In genomic region chr10:90723416-90724068, GRCh38 we compare ENCODE assay signal across 18 cellular contexts.
DNase-seq lines count a peak whose midpoint lies in the region; ATAC-seq and TF ChIP-seq lines count a peak whose summit lies in the region.
"Had no signal": no experiment of that assay in that cellular context is flagged by ENCODE, and none has a peak within 500 bp of the region (broad histone marks: within the 10 kb centered on the region; RNA-seq: fewer than 3 reads in every experiment).

No MANE protein-coding gene starts in this region.

- CTCF ChIA-PET in HCT116 (lab: Charles Lee): no interaction called here

- peak overlapping the region; percentile 8 to 76 (median 51); a peak in 18 of 22 replicates for H3K4me2 ChIP-seq in BLaER1 treated with 17β-estradiol and CSF1 and Interleukin-3, amounts not matched to agents 10 nM and 100 nM
- no peak overlapping the region for H3K4me2 ChIP-seq in HCT116 (ENCODE audit: low read length)

- H3K27me3 ChIP-seq in BLaER1 treated with 17β-estradiol and CSF1 and Interleukin-3, amounts not matched to agents 10 nM and 100 nM: no peaks in the 10 kb centered on the region
- H3K27me3 ChIP-seq in HCT116 (ENCODE audit: insufficient read depth, low read length): no peaks in the 10 kb centered on the region
- H3K27me3 ChIP-seq: cardiac muscle cell, sigmoid colon, suprapubic skin had no signal

- intact Hi-C loops in HCT116 (cut with micrococcal nuclease) (no loop called here), Right ventricle myocardium superior (cut with DNase I) (no loop called here)

- no peaks in the 10 kb centered on the region for H4K20me1 ChIP-seq in BLaER1 treated with 17β-estradiol and CSF1 and Interleukin-3, amounts not matched to agents 10 nM and 100 nM
- no peaks in the 10 kb centered on the region for H4K20me1 ChIP-seq in HCT116 (ENCODE audit: insufficient read depth)

- no peak for TF ChIP-seq CTCF in HCT116 (IDR thresholded peaks at IDR 0.05 in 2 of 3, conservative IDR thresholded peaks at IDR 0.05 in 1 of 3; ENCODE audit: borderline replicate concordance in 1 of 3, insufficient read depth in 1 of 3, low read depth in 2 of 3, low read length in 2 of 3)

- H3K4me3 ChIP-seq in BLaER1 treated with 17β-estradiol and CSF1 and Interleukin-3, amounts not matched to agents 10 nM and 100 nM: no peak overlapping the region
- no peak overlapping the region for H3K4me3 ChIP-seq in HCT116 (replicated peaks in 1 of 2; ENCODE audit: low read depth in 1 of 2, low read length in 2 of 2)
- H3K4me3 ChIP-seq: cardiac muscle cell, mucosa of descending colon, sigmoid colon, suprapubic skin had no signal

- POLR2A ChIA-PET in HCT116 (lab: Charles Lee): no interaction called here
- POLR2A ChIA-PET in activated naive CD8-positive, alpha-beta T cell treated with anti-CD3 and anti-CD28 coated beads, Interleukin-2, amount 10 ng/mL, durations not matched to agents 7 days and 5 days (lab: Charles Lee): no interaction called here

- TF ChIP-seq RAD21 in HCT116 (IDR thresholded peaks at IDR 0.05; ENCODE audit: low read depth): no peak

- H2AFZ ChIP-seq in HCT116 (ENCODE audit: low read depth, low read length, poor library complexity, severe bottlenecking): no peak overlapping the region

- no peaks in the 10 kb centered on the region for H3K9me3 Mint-ChIP-seq in activated naive CD8-positive, alpha-beta T cell treated with anti-CD3 and anti-CD28 coated beads, Interleukin-2, amount 10 ng/mL, durations not matched to agents 7 days and 5 days
- H3K9me3 Mint-ChIP-seq in natural killer cell treated with Interleukin-12 subunit alpha and Interleukin-12 subunit beta and Interleukin-15 and Interleukin-18, amount 100 ng/mL, for 72 hours: no peaks in the 10 kb centered on the region
- H3K9me3 Mint-ChIP-seq: IgD-negative memory B cell had no signal

- no TSS peak for BruUV-seq in HCT116 (replicated peaks; lab: Mats Ljungman, UMichigan)

- peaks cover 0 to 6% (median 0%) of the 10 kb centered on the region in 11 experiments; a peak in 2 of 22 replicates for H3K9me3 ChIP-seq in BLaER1 treated with 17β-estradiol and CSF1 and Interleukin-3, amounts not matched to agents 10 nM and 100 nM (replicated peaks in 1 of 11)
- H3K9me3 ChIP-seq in HCT116 (ENCODE audit: control insufficient read depth in 1 of 2, insufficient read depth in 1 of 2, low read depth in 1 of 2, low read length in 2 of 2): no peaks in the 10 kb centered on the region
- H3K9me3 ChIP-seq: mucosa of descending colon, sigmoid colon, suprapubic skin had no signal

- H3K27ac Mint-ChIP-seq in activated naive CD8-positive, alpha-beta T cell treated with anti-CD3 and anti-CD28 coated beads, Interleukin-2, amount 10 ng/mL, durations not matched to agents 7 days and 5 days: no peak overlapping the region
- H3K27ac Mint-ChIP-seq in natural killer cell treated with Interleukin-12 subunit alpha and Interleukin-12 subunit beta and Interleukin-15 and Interleukin-18, amount 100 ng/mL, for 72 hours: no peak overlapping the region
- H3K27ac Mint-ChIP-seq: IgD-negative memory B cell had no signal

- H3K36me3 Mint-ChIP-seq in activated naive CD8-positive, alpha-beta T cell treated with anti-CD3 and anti-CD28 coated beads, Interleukin-2, amount 10 ng/mL, durations not matched to agents 7 days and 5 days: no peaks in the 10 kb centered on the region
- H3K36me3 Mint-ChIP-seq in natural killer cell treated with Interleukin-12 subunit alpha and Interleukin-12 subunit beta and Interleukin-15 and Interleukin-18, amount 100 ng/mL, for 72 hours: no peaks in the 10 kb centered on the region
- H3K36me3 Mint-ChIP-seq: IgD-negative memory B cell had no signal

- H3K4me1 Mint-ChIP-seq in activated naive CD8-positive, alpha-beta T cell treated with anti-CD3 and anti-CD28 coated beads, Interleukin-2, amount 10 ng/mL, durations not matched to agents 7 days and 5 days: peaks cover 8% of the 10 kb centered on the region
- H3K4me1 Mint-ChIP-seq in natural killer cell treated with Interleukin-12 subunit alpha and Interleukin-12 subunit beta and Interleukin-15 and Interleukin-18, amount 100 ng/mL, for 72 hours (ENCODE audit: low read depth in 2 of 2): peaks cover 0 to 2% of the 10 kb centered on the region in 2 donors

- H3K9me2 ChIP-seq in HCT116 (ENCODE audit: insufficient read depth): no peaks in the 10 kb centered on the region

- RAD21 ChIA-PET in HCT116 (lab: Charles Lee; ENCODE audit: low non-redundant PET in 1 of 2, low total read pairs in 2 of 2, uncharacterized antibody in 2 of 2, unreplicated experiment in 2 of 2): no interaction called here

- no peaks in the 10 kb centered on the region for H3K79me2 ChIP-seq in HCT116 (ENCODE audit: insufficient read depth, low read length)

- peaks cover 13 to 30% (median 18%) of the 10 kb centered on the region in 10 experiments; a peak in 18 of 20 replicates for H3K4me1 ChIP-seq in BLaER1 treated with 17β-estradiol and CSF1 and Interleukin-3, amounts not matched to agents 10 nM and 100 nM
- peaks cover under 1 to 3% of the 10 kb centered on the region in 2 experiments; a peak in 1 of 4 replicates for H3K4me1 ChIP-seq in HCT116 (ENCODE audit: control insufficient read depth in 1 of 2, insufficient read depth in 2 of 2, low read length in 2 of 2)
- H3K4me1 ChIP-seq: sigmoid colon, suprapubic skin had no signal

- H3K9ac ChIP-seq in BLaER1 treated with 17β-estradiol and CSF1 and Interleukin-3, amounts not matched to agents 10 nM and 100 nM: no peak overlapping the region
- H3K9ac ChIP-seq in HCT116 (ENCODE audit: low read length): no peak overlapping the region

- TF ChIP-seq POLR2A in HCT116 (IDR thresholded peaks at IDR 0.05; ENCODE audit: borderline replicate concordance, extremely low read depth, insufficient read depth, insufficient read length): no peak

- no peak for ATAC-seq in HCT116
- peak; percentile 67 for ATAC-seq in activated naive CD8-positive, alpha-beta T cell treated with anti-CD3 and anti-CD28 coated beads, Interleukin-2, amount 10 ng/mL, durations not matched to agents 7 days and 5 days (ENCODE audit: low read depth)
- no peak for ATAC-seq in HG02981 (IDR thresholded peaks at IDR 0.05; ENCODE audit: unreplicated experiment)
- no peak for ATAC-seq in Right ventricle myocardium superior (ENCODE audit: poor library complexity)
- ATAC-seq in natural killer cell treated with Interleukin-12 subunit alpha and Interleukin-12 subunit beta and Interleukin-15 and Interleukin-18, amount 100 ng/mL, for 72 hours: no peak
- ATAC-seq: mucosa of descending colon had no signal

- no peaks in the 10 kb centered on the region for H3K36me3 ChIP-seq in BLaER1 treated with 17β-estradiol and CSF1 and Interleukin-3, amounts not matched to agents 10 nM and 100 nM
- no peaks in the 10 kb centered on the region for H3K36me3 ChIP-seq in HCT116 (ENCODE audit: control insufficient read depth in 1 of 2, insufficient read depth in 2 of 2, low read length in 2 of 2)
- H3K36me3 ChIP-seq: cardiac muscle cell, sigmoid colon, suprapubic skin had no signal

- DNase-seq in HCT116 (ENCODE audit: low read depth, low spot score) (no peak), islet precursor cell (peak; percentile 76), Right ventricle myocardium superior (no peak), MV-4-11 (lab: John Stamatoyannopoulos, UW) (no peak)
- no peak for DNase-seq in activated naive CD8-positive, alpha-beta T cell treated with anti-CD3 and anti-CD28 coated beads, Interleukin-2, amount 10 ng/mL, durations not matched to agents 7 days and 5 days
- DNase-seq in natural killer cell treated with Interleukin-12 subunit alpha and Interleukin-12 subunit beta and Interleukin-15 and Interleukin-18, amount 100 ng/mL, for 72 hours (ENCODE audit: low spot score): no peak
- DNase-seq: effector CD8-positive, alpha-beta T cell; GF-D8; mucosa of descending colon; NCI-H2081; NCI-H524 treated with DMSO at 0.1 percent for 48 hours; nucleus accumbens; sigmoid colon had no signal

- H3K27ac ChIP-seq in BLaER1 treated with 17β-estradiol and CSF1 and Interleukin-3, amounts not matched to agents 10 nM and 100 nM: no peak overlapping the region
- H3K27ac ChIP-seq in HCT116 (ENCODE audit: low read depth, low read length): peak overlapping the region; percentile 19; the same call in 1 of the 2 replicates
- H3K27ac ChIP-seq: cardiac muscle cell, sigmoid colon, suprapubic skin had no signal

- H3K4me3 Mint-ChIP-seq in activated naive CD8-positive, alpha-beta T cell treated with anti-CD3 and anti-CD28 coated beads, Interleukin-2, amount 10 ng/mL, durations not matched to agents 7 days and 5 days: no peak overlapping the region
- no peak overlapping the region for H3K4me3 Mint-ChIP-seq in natural killer cell treated with Interleukin-12 subunit alpha and Interleukin-12 subunit beta and Interleukin-15 and Interleukin-18, amount 100 ng/mL, for 72 hours

- H3K27me3 Mint-ChIP-seq in activated naive CD8-positive, alpha-beta T cell treated with anti-CD3 and anti-CD28 coated beads, Interleukin-2, amount 10 ng/mL, durations not matched to agents 7 days and 5 days: peaks cover 6% of the 10 kb centered on the region
- peaks cover 0 to 2% of the 10 kb centered on the region in 2 donors for H3K27me3 Mint-ChIP-seq in natural killer cell treated with Interleukin-12 subunit alpha and Interleukin-12 subunit beta and Interleukin-15 and Interleukin-18, amount 100 ng/mL, for 72 hours

TF ChIP-seq in HCT116, 20 proteins besides CTCF, POLR2A, EP300 and RAD21:
- TF ChIP-seq ZNF274 (IDR thresholded peaks at IDR 0.05; ENCODE audit: low read depth, low read length) (no peak), EGR1 (IDR thresholded peaks at IDR 0.05; ENCODE audit: low read depth) (no peak), CBX3 (IDR thresholded peaks at IDR 0.05; ENCODE audit: low read depth) (no peak), SRF (IDR thresholded peaks at IDR 0.05; ENCODE audit: low read depth) (no peak), EZH2 (IDR thresholded peaks at IDR 0.05) (no peak), ELF1 (IDR thresholded peaks at IDR 0.05; ENCODE audit: borderline replicate concordance, low read depth) (no peak), YY1 (IDR thresholded peaks at IDR 0.05; ENCODE audit: extremely low read depth, insufficient replicate concordance, low read depth, low read length) (no peak), POLR2AphosphoS5 (IDR thresholded peaks at IDR 0.05; ENCODE audit: low read depth, low read length) (no peak), ATF3 (IDR thresholded peaks at IDR 0.05) (no peak), SP1 (IDR thresholded peaks at IDR 0.05; ENCODE audit: low read depth) (no peak), FOSL1 (IDR thresholded peaks at IDR 0.05; ENCODE audit: low read depth) (no peak)
TF ChIP-seq in HCT116: peak in this region for 0.
